ENCODE assay signal across 1 cellular context in the genomic region with DNA sequence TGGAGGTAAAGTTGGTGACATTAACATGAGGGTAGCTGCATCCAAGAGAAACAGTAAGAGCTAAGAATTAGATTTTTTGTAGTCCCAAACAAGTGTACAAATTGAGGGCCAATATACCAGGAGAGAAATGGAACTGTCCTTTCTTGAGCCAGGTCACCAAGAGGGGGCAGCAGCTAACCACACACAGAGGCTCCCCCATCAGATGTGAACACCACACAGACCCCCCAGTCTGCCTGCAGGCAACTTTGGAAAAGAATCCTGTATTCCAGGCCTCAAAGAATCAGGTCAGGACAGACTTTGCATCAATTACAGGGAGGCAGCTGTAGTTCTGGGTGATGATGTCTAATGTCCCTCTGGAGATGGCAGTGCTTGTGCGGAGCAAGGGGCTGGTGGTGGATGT.
A peak's percentile ranks its signal among the peaks of the same experiment; 100 is the strongest.
TF ChIP-seq lines count a peak whose summit lies in the region.

No MANE protein-coding gene starts in this region.

TF ChIP-seq in K562, 482 proteins besides CTCF, POLR2A, EP300 and RAD21 (continued from another document):
- no peak for TF ChIP-seq TRIM25 (IDR thresholded peaks at IDR 0.05; ENCODE audit: borderline replicate concordance)
- TF ChIP-seq SMC3 (conservative IDR thresholded peaks at IDR 0.05; ENCODE audit: insufficient read depth, low read depth, low read length) = peak; percentile 40; the same call in 1 of the 2 replicates
- TF ChIP-seq, protein P1, sequence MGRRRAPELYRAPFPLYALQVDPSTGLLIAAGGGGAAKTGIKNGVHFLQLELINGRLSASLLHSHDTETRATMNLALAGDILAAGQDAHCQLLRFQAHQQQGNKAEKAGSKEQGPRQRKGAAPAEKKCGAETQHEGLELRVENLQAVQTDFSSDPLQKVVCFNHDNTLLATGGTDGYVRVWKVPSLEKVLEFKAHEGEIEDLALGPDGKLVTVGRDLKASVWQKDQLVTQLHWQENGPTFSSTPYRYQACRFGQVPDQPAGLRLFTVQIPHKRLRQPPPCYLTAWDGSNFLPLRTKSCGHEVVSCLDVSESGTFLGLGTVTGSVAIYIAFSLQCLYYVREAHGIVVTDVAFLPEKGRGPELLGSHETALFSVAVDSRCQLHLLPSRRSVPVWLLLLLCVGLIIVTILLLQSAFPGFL (CRISPR knock-in tag; IDR thresholded peaks at IDR 0.05) = no peak
- no peak for TF ChIP-seq ARID2 (IDR thresholded peaks at IDR 0.05)
- TF ChIP-seq XRCC4 (IDR thresholded peaks at IDR 0.05; ENCODE audit: extremely low read depth, insufficient read depth, insufficient read length) = no peak
- no peak for TF ChIP-seq ZNF184 (CRISPR knock-in tag; IDR thresholded peaks at IDR 0.05)
- no peak for TF ChIP-seq MIER1 (IDR thresholded peaks at IDR 0.05; ENCODE audit: low read depth)
TF ChIP-seq in K562: peak in this region for 2.
